29 cellular contexts compared by ENCODE assay signal in the genomic region with DNA sequence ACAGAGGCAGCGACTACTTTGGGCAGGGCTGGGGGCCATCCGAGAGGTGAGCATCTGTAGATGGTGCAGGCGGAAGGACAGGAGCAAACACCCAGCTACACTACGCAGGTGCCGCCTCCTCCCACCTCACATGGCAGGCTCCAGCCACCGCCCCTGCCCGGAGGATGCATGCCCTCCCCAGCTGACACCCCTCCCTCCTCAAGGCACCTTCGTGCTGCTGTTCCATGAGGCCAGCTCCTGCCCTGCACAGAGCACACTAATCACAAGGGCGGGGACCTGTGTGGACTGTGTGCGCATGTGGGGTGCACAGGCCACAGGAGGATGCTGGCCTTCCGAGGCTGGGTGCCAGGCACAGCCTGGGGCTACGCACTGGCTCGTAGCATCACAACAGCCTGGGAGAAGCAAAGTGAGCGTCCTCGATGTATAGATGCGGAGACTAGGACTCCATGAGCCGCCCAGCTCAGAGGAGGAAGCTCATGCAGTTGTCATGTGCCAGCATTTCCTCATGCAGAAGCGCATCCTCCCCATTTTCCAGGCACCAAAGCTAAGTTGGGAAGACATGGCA.
"Had no signal": no experiment of that assay in that cellular context is flagged by ENCODE, and none has a peak within 500 bp of the region (broad histone marks: within the 10 kb centered on the region; RNA-seq: fewer than 3 reads in every experiment).

No MANE protein-coding gene starts in this region.

- ATAC-seq: activated T-cell treated with anti-CD3 and anti-CD28 coated beads, Interleukin-2, amount 50 U/mL, for 72 hours; natural killer cell; stimulated activated effector memory CD8-positive, alpha-beta T cell treated with anti-CD3 and anti-CD28 coated beads, Interleukin-12 subunit alpha, Interleukin-12 subunit beta, amount 100 ng/mL, for 72 hours; stimulated activated naive CD8-positive, alpha-beta T cell treated with anti-CD3 and anti-CD28 coated beads, Interleukin-15, amount 100 ng/mL, for 72 hours; WTC11 had no signal

- H3K9ac ChIP-seq: neural progenitor cell had no signal

- H3K4me1 ChIP-seq: colonic mucosa had no signal

- H3K27ac Mint-ChIP-seq: activated naive CD8-positive, alpha-beta T cell; activated T-cell treated with anti-CD3 and anti-CD28 coated beads, Interleukin-2, amount 50 U/mL, for 72 hours; natural killer cell; neural progenitor cell; progenitor cell of endocrine pancreas; stimulated activated effector memory CD8-positive, alpha-beta T cell treated with anti-CD3 and anti-CD28 coated beads, Interleukin-12 subunit alpha, Interleukin-12 subunit beta, amount 100 ng/mL, for 72 hours; type B pancreatic cell; WTC11 had no signal

- DNase-seq: activated effector memory CD4-positive, alpha-beta T cell treated with Interleukin-2 at 50 U/mL for 16 hours; activated naive CD4-positive, alpha-beta T cell treated with Interleukin-2 at 50 U/mL for 16 hours; activated T-cell treated with anti-CD3 and anti-CD28 coated beads for 4 hours; activated T-cell treated with anti-CD3 and anti-CD28 coated beads, Interleukin-2, amount 50 U/mL, for 72 hours; anterior cingulate cortex; cerebellar nuclear complex; colonic mucosa; dorsolateral prefrontal cortex; effector memory CD4-positive, alpha-beta T cell; glutamatergic neuron; left ventricle myocardium inferior; mesendoderm; natural killer cell; sigmoid colon; small intestine; stimulated activated CD4-positive, alpha-beta T cell treated with anti-CD3 and anti-CD28 coated beads, Interleukin-4, amount 100 ng/mL, for 24 hours; stimulated activated naive CD8-positive, alpha-beta T cell treated with anti-CD3 and anti-CD28 coated beads, Interleukin-15, amount 100 ng/mL, for 72 hours; substantia nigra; T-helper 2 cell had no signal

- H3K27me3 ChIP-seq: colonic mucosa, dorsolateral prefrontal cortex, ovary, sigmoid colon had no signal

- H3K36me3 Mint-ChIP-seq: natural killer cell, neural progenitor cell, type B pancreatic cell, WTC11 had no signal

- H3K36me3 ChIP-seq: colonic mucosa, neural progenitor cell, ovary had no signal

- FAIRE-seq: frontal cortex, islet of Langerhans, small intestine had no signal

- H3K9me3 ChIP-seq: colonic mucosa, left ventricle myocardium inferior, ovary, sigmoid colon had no signal

- H3K27me3 Mint-ChIP-seq: activated naive CD8-positive, alpha-beta T cell had no signal

- H3K4me2 ChIP-seq: neural progenitor cell had no signal

- H2AFZ ChIP-seq: neural progenitor cell had no signal

- H3K9me3 Mint-ChIP-seq: activated T-cell treated with anti-CD3 and anti-CD28 coated beads, Interleukin-2, amount 50 U/mL, for 72 hours; natural killer cell; neural progenitor cell; stimulated activated effector memory CD8-positive, alpha-beta T cell treated with anti-CD3 and anti-CD28 coated beads, Interleukin-12 subunit alpha, Interleukin-12 subunit beta, amount 100 ng/mL, for 72 hours; stimulated activated naive CD8-positive, alpha-beta T cell treated with anti-CD3 and anti-CD28 coated beads, Interleukin-15, amount 100 ng/mL, for 72 hours; type B pancreatic cell; WTC11 had no signal

- H3K4me3 ChIP-seq: colonic mucosa, dorsolateral prefrontal cortex, left ventricle myocardium inferior, lung, neural progenitor cell, ovary, sigmoid colon had no signal

- H3K4me3 Mint-ChIP-seq: activated naive CD8-positive, alpha-beta T cell; activated T-cell treated with anti-CD3 and anti-CD28 coated beads, Interleukin-2, amount 50 U/mL, for 72 hours; natural killer cell; neural progenitor cell; stimulated activated effector memory CD8-positive, alpha-beta T cell treated with anti-CD3 and anti-CD28 coated beads, Interleukin-12 subunit alpha, Interleukin-12 subunit beta, amount 100 ng/mL, for 72 hours; stimulated activated naive CD8-positive, alpha-beta T cell treated with anti-CD3 and anti-CD28 coated beads, Interleukin-15, amount 100 ng/mL, for 72 hours; type B pancreatic cell; WTC11 had no signal

- H3K27ac ChIP-seq: colonic mucosa, left ventricle myocardium inferior, neural progenitor cell, sigmoid colon had no signal
